8 cellular contexts compared by ENCODE assay signal in the genomic region with DNA sequence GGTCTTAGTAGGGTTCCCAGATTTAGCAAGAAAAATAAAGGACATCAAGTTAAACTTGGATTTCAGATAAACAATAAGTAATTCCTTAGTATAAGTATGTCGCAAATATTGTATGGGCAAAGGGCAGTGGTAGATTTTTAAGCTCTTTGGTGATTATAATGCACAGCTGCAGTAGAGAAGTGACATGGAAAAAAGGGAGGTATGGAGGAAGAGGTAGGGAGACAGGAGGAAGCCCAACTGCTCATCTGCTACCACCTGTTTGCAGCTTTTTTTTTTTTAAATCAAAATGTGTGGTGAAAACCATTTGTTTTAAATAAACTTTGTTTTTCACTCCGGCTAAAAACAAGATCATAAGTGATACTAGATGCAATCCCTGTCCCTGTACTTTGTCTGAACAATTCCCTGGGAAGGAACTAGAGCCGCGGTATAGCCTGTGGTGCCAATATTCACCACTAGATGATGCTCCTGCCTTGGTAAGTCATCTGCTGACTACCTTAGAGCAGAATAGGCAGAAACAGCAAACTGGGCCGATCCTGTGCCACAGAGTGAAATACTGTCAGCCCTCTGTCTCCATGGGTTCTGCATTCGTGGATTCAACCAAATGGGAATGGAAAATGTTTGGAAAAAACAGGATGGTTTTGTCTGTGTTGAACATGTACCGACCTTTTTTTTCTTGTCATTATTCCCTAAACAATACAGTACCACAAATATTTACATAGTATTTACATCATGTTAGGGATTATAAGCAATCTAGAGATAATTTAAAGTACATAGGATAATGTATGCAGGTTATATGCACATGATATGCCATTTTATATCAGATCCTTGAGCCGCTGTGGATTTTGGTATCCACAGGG.
DNase-seq lines count a peak whose midpoint lies in the region; ATAC-seq and TF ChIP-seq lines count a peak whose summit lies in the region.

No MANE protein-coding gene starts in this region.

- CTCF ChIA-PET in Panc1 (lab: Charles Lee): interaction anchor here (0.6 kb wide), 1 partner anchor 34 kb away, joined by 4 read pairs; no protein-coding TSS in a partner anchor

- peak; percentile 100 for ATAC-seq in DND-41 (ENCODE audit: insufficient read depth, low read depth)
- ATAC-seq in GM21619 (IDR thresholded peaks at IDR 0.05; ENCODE audit: unreplicated experiment): peak; percentile 98
- ATAC-seq in Panc1: peak; percentile 97

- peak; percentile 70 for DNase-seq in DND-41
- peak; percentile 58 for DNase-seq in Jurkat, Clone E6-1 (ENCODE audit: low read depth, low spot score)
- peak; percentile 77 for DNase-seq in Panc1 (ENCODE audit: low read depth, low spot score)
- DNase-seq in activated T-cell treated with anti-CD3 and anti-CD28 coated beads, Interleukin-2, amount 50 U/mL, for 1 hour: peak; percentile 64
- DNase-seq in fibroblast of lung (ENCODE audit: low read depth in 2 of 2): peak; percentile 56 to 75
- peak; percentile 79 for DNase-seq in neural progenitor cell (ENCODE audit: low spot score)
- peak; percentile 89 for DNase-seq in superior temporal gyrus (ENCODE audit: extremely low spot score)

- H3K79me2 ChIP-seq in DND-41 (ENCODE audit: insufficient read depth, low read length): no peaks in the 10 kb centered on the region
- H3K79me2 ChIP-seq in fibroblast of lung (ENCODE audit: control insufficient read depth, insufficient read depth, low read length): no peaks in the 10 kb centered on the region
- H3K79me2 ChIP-seq in neural progenitor cell (ENCODE audit: low read depth): no peaks in the 10 kb centered on the region

- no peak overlapping the region for H3K4me3 Mint-ChIP-seq in neural progenitor cell

- H2AFZ ChIP-seq in DND-41 (ENCODE audit: low read depth, low read length) (no peak overlapping the region), fibroblast of lung (ENCODE audit: low read length) (no peak overlapping the region), neural progenitor cell (replicated peaks) (peak overlapping the region; percentile 9)

- no peak overlapping the region for H3K9ac ChIP-seq in DND-41 (ENCODE audit: low read depth, low read length)
- no peak overlapping the region for H3K9ac ChIP-seq in fibroblast of lung (ENCODE audit: insufficient read depth, low read length)
- no peak overlapping the region for H3K9ac ChIP-seq in neural progenitor cell

- H3K27me3 ChIP-seq in DND-41 (ENCODE audit: insufficient read depth, low read length, poor library complexity) (peaks cover under 1% of the 10 kb centered on the region), Panc1 (ENCODE audit: control insufficient read depth, insufficient read depth, low read length) (no peaks in the 10 kb centered on the region), fibroblast of lung (ENCODE audit: control insufficient read depth, insufficient read depth, low read length) (no peaks in the 10 kb centered on the region), neural progenitor cell (no peaks in the 10 kb centered on the region)

- H3K4me1 Mint-ChIP-seq in neural progenitor cell: no peaks in the 10 kb centered on the region

- POLR2A ChIA-PET in Panc1 (lab: Charles Lee): interaction anchor here (0.7 kb wide), 1 partner anchor 1161 kb away, joined by 3 read pairs; no protein-coding TSS in a partner anchor

- in situ Hi-C loops in Panc1 (cut with HindIII; ENCODE audit: low pct_unique_long_range_greater_than_20kb, low sequenced_read_pairs): no loop called here

- H3K4me1 ChIP-seq in DND-41 (ENCODE audit: insufficient read depth, low read length) (no peaks in the 10 kb centered on the region), Panc1 (ENCODE audit: control insufficient read depth, insufficient read depth, low read length) (no peaks in the 10 kb centered on the region), fibroblast of lung (ENCODE audit: control insufficient read depth, extremely low read depth, insufficient read depth, low read length) (no peaks in the 10 kb centered on the region), neural progenitor cell (peaks cover 3% of the 10 kb centered on the region)

- H3K36me3 Mint-ChIP-seq in neural progenitor cell: no peaks in the 10 kb centered on the region

- TF ChIP-seq CTCF in DND-41 (IDR thresholded peaks at IDR 0.05; ENCODE audit: borderline replicate concordance, extremely low read depth, low read length, poor library complexity, severe bottlenecking) (peak; percentile 99), Panc1 (IDR thresholded peaks at IDR 0.05) (peak; percentile 96), fibroblast of lung (conservative IDR thresholded peaks at IDR 0.05 in 1 of 2, IDR thresholded peaks at IDR 0.05 in 1 of 2; ENCODE audit: low read depth in 1 of 2, low read length in 2 of 2) (peak; percentile 100), neural progenitor cell (IDR thresholded peaks at IDR 0.05) (peak; percentile 94)

- H3K27ac ChIP-seq in DND-41 (ENCODE audit: low read length) (no peak overlapping the region), Panc1 (ENCODE audit: low read length) (no peak overlapping the region), fibroblast of lung (ENCODE audit: insufficient read depth, low read length) (no peak overlapping the region), neural progenitor cell (no peak overlapping the region)

- peaks cover 6% of the 10 kb centered on the region for H3K9me3 Mint-ChIP-seq in neural progenitor cell

- H4K20me1 ChIP-seq in DND-41 (ENCODE audit: insufficient read depth, low read length): no peaks in the 10 kb centered on the region; the same call in 1 of the 2 replicates
- H4K20me1 ChIP-seq in fibroblast of lung (ENCODE audit: control insufficient read depth, extremely low read depth, insufficient read depth, low read length): no peaks in the 10 kb centered on the region
- no peaks in the 10 kb centered on the region for H4K20me1 ChIP-seq in neural progenitor cell (ENCODE audit: low read depth)

- H3F3A ChIP-seq in neural progenitor cell (ENCODE audit: low read depth): no peaks in the 10 kb centered on the region

- no peak overlapping the region for H3K4me3 ChIP-seq in DND-41 (ENCODE audit: low read depth in 1 of 2, low read length in 2 of 2)
- no peak overlapping the region for H3K4me3 ChIP-seq in Jurkat, Clone E6-1 (ENCODE audit: low read length)
- no peak overlapping the region for H3K4me3 ChIP-seq in Panc1 (ENCODE audit: low read depth in 2 of 2, low read length in 2 of 2)
- no peak overlapping the region for H3K4me3 ChIP-seq in fibroblast of lung (replicated peaks in 1 of 4; ENCODE audit: control extremely low read depth in 1 of 4, insufficient read depth in 1 of 4, low read depth in 3 of 4, low read length in 4 of 4)
- H3K4me3 ChIP-seq in neural progenitor cell: no peak overlapping the region

- H3K36me3 ChIP-seq in DND-41 (ENCODE audit: insufficient read depth, low read length): no peaks in the 10 kb centered on the region
- H3K36me3 ChIP-seq in Panc1 (ENCODE audit: control insufficient read depth, insufficient read depth, low read length): no peaks in the 10 kb centered on the region
- H3K36me3 ChIP-seq in fibroblast of lung (ENCODE audit: control insufficient read depth, insufficient read depth, low read length): no peaks in the 10 kb centered on the region
- no peaks in the 10 kb centered on the region for H3K36me3 ChIP-seq in neural progenitor cell

- H3K9me3 ChIP-seq in DND-41 (ENCODE audit: insufficient read depth, low read length, severe bottlenecking): no peaks in the 10 kb centered on the region
- H3K9me3 ChIP-seq in Panc1 (ENCODE audit: control insufficient read depth, insufficient read depth, low read depth, low read length): no peaks in the 10 kb centered on the region
- H3K9me3 ChIP-seq in fibroblast of lung (ENCODE audit: control insufficient read depth, insufficient read depth, low read depth, low read length): no peaks in the 10 kb centered on the region
- no peaks in the 10 kb centered on the region for H3K9me3 ChIP-seq in neural progenitor cell (ENCODE audit: low read depth)

- H3K27me3 Mint-ChIP-seq in neural progenitor cell (ENCODE audit: insufficient read depth, low read depth): no peaks in the 10 kb centered on the region

- no peak overlapping the region for H3K27ac Mint-ChIP-seq in neural progenitor cell

- no TSS peak for BruUV-seq in Panc1 (replicated peaks; lab: Mats Ljungman, UMichigan)

- H3K4me2 ChIP-seq in DND-41 (ENCODE audit: insufficient read depth, low read length): no peak overlapping the region
- H3K4me2 ChIP-seq in fibroblast of lung (ENCODE audit: extremely low read depth, insufficient read depth, low read length): no peak overlapping the region
- H3K4me2 ChIP-seq in neural progenitor cell: no peak overlapping the region

- intact Hi-C loops in Panc1 (cut with micrococcal nuclease; ENCODE audit: unreplicated experiment): loop anchor here (2.0 kb wide), 1 partner anchor 87 kb away; no protein-coding TSS in a partner anchor
